In genomic region chr20:32282461-32282860, GRCh38 we compare ENCODE assay signal across 12 cellular contexts. TPM values are rescaled to one million over a fixed set of nuclear protein-coding genes. Genes with fewer than 3 reads are reported as not detected.
DNase-seq lines count a peak whose midpoint lies in the region; ATAC-seq and TF ChIP-seq lines count a peak whose summit lies in the region.
"Had no signal": no experiment of that assay in that cellular context is flagged by ENCODE, and none has a peak within 500 bp of the region (broad histone marks: within the 10 kb centered on the region; RNA-seq: fewer than 3 reads in every experiment).

No MANE protein-coding gene starts in this region.

- peak overlapping the region in 18 of 59 donors; percentile 3 to 64 (median 35) for H3K27ac ChIP-seq in dorsolateral prefrontal cortex

- intact Hi-C loops in dorsolateral prefrontal cortex (cut with DNase I): no loop called here
- intact Hi-C loops in sciatic nerve (cut with DNase I): no loop called here

- no peak overlapping the region for H3K4me3 ChIP-seq in dorsolateral prefrontal cortex

- CTCF ChIA-PET in activated naive CD4-positive, alpha-beta T cell treated with anti-CD3 and anti-CD28 coated beads, Interleukin-2, amount 10 ng/mL, durations not matched to agents 7 days and 5 days (lab: Charles Lee): interaction anchor here (0.7 kb wide), 1 partner anchor 9 kb away, joined by 3 read pairs; no protein-coding TSS in a partner anchor

- peak overlapping the region; percentile 68 for H3K4me3 Mint-ChIP-seq in activated naive CD4-positive, alpha-beta T cell treated with anti-CD3 and anti-CD28 coated beads, Interleukin-2, amount 50 U/mL, for 24 hours
- H3K4me3 Mint-ChIP-seq in activated naive CD4-positive, alpha-beta T cell treated with anti-CD3 and anti-CD28 coated beads, Interleukin-2, amount 10 ng/mL, durations not matched to agents 7 days and 5 days: no peak overlapping the region
- peak overlapping the region; percentile 7 to 29 for H3K4me3 Mint-ChIP-seq in stimulated activated naive CD8-positive, alpha-beta T cell treated with anti-CD3 and anti-CD28 coated beads, Interleukin-15, amount 100 ng/mL, for 72 hours

- no peak for DNase-seq in activated naive CD4-positive, alpha-beta T cell treated with anti-CD3 and anti-CD28 coated beads, Interleukin-2, amount 10 ng/mL, durations not matched to agents 7 days and 5 days
- DNase-seq in NCI-H345 (lab: John Stamatoyannopoulos, UW): peak; percentile 94
- DNase-seq in dorsolateral prefrontal cortex: peak in 7 of 10 donors; percentile 21 to 93 (median 50)
- DNase-seq in stimulated activated naive CD8-positive, alpha-beta T cell treated with anti-CD3 and anti-CD28 coated beads, Interleukin-15, amount 100 ng/mL, for 72 hours: no peak
- DNase-seq in sciatic nerve (ENCODE audit: low spot score): no peak
- DNase-seq: activated CD4-positive, alpha-beta T cell treated with anti-CD3 and anti-CD28 coated beads, Interleukin-2, amount 50 U/mL, for 4 hours; AML-193; KG1; stimulated activated CD4-positive, alpha-beta T cell treated with anti-CD3 and anti-CD28 coated beads, Interleukin-12 subunit alpha, Interleukin-12 subunit beta, amount 100 ng/mL, for 4 hours had no signal

- no peaks in the 10 kb centered on the region for H3K9me3 Mint-ChIP-seq in activated naive CD4-positive, alpha-beta T cell treated with anti-CD3 and anti-CD28 coated beads, Interleukin-2, amount 50 U/mL, for 24 hours
- H3K9me3 Mint-ChIP-seq in activated naive CD4-positive, alpha-beta T cell treated with anti-CD3 and anti-CD28 coated beads, Interleukin-2, amount 10 ng/mL, durations not matched to agents 7 days and 5 days: no peaks in the 10 kb centered on the region
- no peaks in the 10 kb centered on the region for H3K9me3 Mint-ChIP-seq in stimulated activated naive CD8-positive, alpha-beta T cell treated with anti-CD3 and anti-CD28 coated beads, Interleukin-15, amount 100 ng/mL, for 72 hours

- H3K36me3 Mint-ChIP-seq in activated naive CD4-positive, alpha-beta T cell treated with anti-CD3 and anti-CD28 coated beads, Interleukin-2, amount 50 U/mL, for 24 hours: peaks cover 22% of the 10 kb centered on the region
- H3K36me3 Mint-ChIP-seq in activated naive CD4-positive, alpha-beta T cell treated with anti-CD3 and anti-CD28 coated beads, Interleukin-2, amount 10 ng/mL, durations not matched to agents 7 days and 5 days: peaks cover 10% of the 10 kb centered on the region

- peaks cover 66% of the 10 kb centered on the region for H3K4me1 Mint-ChIP-seq in activated naive CD4-positive, alpha-beta T cell treated with anti-CD3 and anti-CD28 coated beads, Interleukin-2, amount 50 U/mL, for 24 hours
- peaks cover 61% of the 10 kb centered on the region for H3K4me1 Mint-ChIP-seq in activated naive CD4-positive, alpha-beta T cell treated with anti-CD3 and anti-CD28 coated beads, Interleukin-2, amount 10 ng/mL, durations not matched to agents 7 days and 5 days
- peaks cover 78% of the 10 kb centered on the region for H3K4me1 Mint-ChIP-seq in stimulated activated naive CD8-positive, alpha-beta T cell treated with anti-CD3 and anti-CD28 coated beads, Interleukin-15, amount 100 ng/mL, for 72 hours

- H3K27me3 ChIP-seq in dorsolateral prefrontal cortex: no peaks in the 10 kb centered on the region

- H3K27me3 Mint-ChIP-seq in activated naive CD4-positive, alpha-beta T cell treated with anti-CD3 and anti-CD28 coated beads, Interleukin-2, amount 50 U/mL, for 24 hours: no peaks in the 10 kb centered on the region
- no peaks in the 10 kb centered on the region for H3K27me3 Mint-ChIP-seq in activated naive CD4-positive, alpha-beta T cell treated with anti-CD3 and anti-CD28 coated beads, Interleukin-2, amount 10 ng/mL, durations not matched to agents 7 days and 5 days
- H3K27me3 Mint-ChIP-seq in stimulated activated naive CD8-positive, alpha-beta T cell treated with anti-CD3 and anti-CD28 coated beads, Interleukin-15, amount 100 ng/mL, for 72 hours: no peaks in the 10 kb centered on the region

- ATAC-seq in stimulated activated naive CD8-positive, alpha-beta T cell treated with anti-CD3 and anti-CD28 coated beads, Interleukin-15, amount 100 ng/mL, for 72 hours: no peak
- ATAC-seq in GM21619 (IDR thresholded peaks at IDR 0.05; ENCODE audit: unreplicated experiment) (no peak), sciatic nerve (no peak), HG03095 (IDR thresholded peaks at IDR 0.05; ENCODE audit: unreplicated experiment) (no peak)

- peak overlapping the region; percentile 92 for H3K27ac Mint-ChIP-seq in activated naive CD4-positive, alpha-beta T cell treated with anti-CD3 and anti-CD28 coated beads, Interleukin-2, amount 50 U/mL, for 24 hours
- no peak overlapping the region for H3K27ac Mint-ChIP-seq in activated naive CD4-positive, alpha-beta T cell treated with anti-CD3 and anti-CD28 coated beads, Interleukin-2, amount 10 ng/mL, durations not matched to agents 7 days and 5 days
- no peak overlapping the region for H3K27ac Mint-ChIP-seq in stimulated activated naive CD8-positive, alpha-beta T cell treated with anti-CD3 and anti-CD28 coated beads, Interleukin-15, amount 100 ng/mL, for 72 hours

- no peak for TF ChIP-seq CTCF in dorsolateral prefrontal cortex (IDR thresholded peaks at IDR 0.05 in 54 of 56, conservative IDR thresholded peaks at IDR 0.05 in 2 of 56; ENCODE audit: low read depth in 1 of 56, partially characterized antibody in 56 of 56)

RNA-seq across cellular contexts. Expression of gene KIF3B, which starts 5.0 kb away (rescaled TPM):
- total RNA-seq in dorsolateral prefrontal cortex (10 to 100 TPM; 27.3 to 89.7 (median 65.4) TPM), sciatic nerve (30.9 TPM)

Comparison
In these comparisons a context has a peak if more than half of its experiments do, and no peak if none do; other contexts are left out.
1. DNase-seq: peak in NCI-H345 (single experiment) and dorsolateral prefrontal cortex (7 of 10); none in activated naive CD4-positive, alpha-beta T cell treated with anti-CD3 and anti-CD28 coated beads, Interleukin-2, amount 10 ng/mL, durations not matched to agents 7 days and 5 days (single experiment), stimulated activated naive CD8-positive, alpha-beta T cell treated with anti-CD3 and anti-CD28 coated beads, Interleukin-15, amount 100 ng/mL, for 72 hours (0 of 2) and sciatic nerve (single experiment).